1 cellular context compared by ENCODE assay signal in genomic region chr6:167235421-167236238, GRCh38.
TF ChIP-seq lines count a peak whose summit lies in the region.

No MANE protein-coding gene starts in this region.

TF ChIP-seq in H1, 55 proteins besides CTCF, POLR2A, EP300 and RAD21:
- TF ChIP-seq EZH2 (IDR thresholded peaks at IDR 0.05; ENCODE audit: low read depth, low read length, severe bottlenecking), result no peak
- no peak for TF ChIP-seq BCL11A (IDR thresholded peaks at IDR 0.05; ENCODE audit: low read depth in 2 of 2, low read length in 2 of 2)
- TF ChIP-seq HDAC2 (IDR thresholded peaks at IDR 0.05; ENCODE audit: borderline replicate concordance in 1 of 2, low read depth in 2 of 2, low read length in 2 of 2), result no peak
- no peak for TF ChIP-seq GABPA (IDR thresholded peaks at IDR 0.05; ENCODE audit: borderline replicate concordance, insufficient read depth, low read length)
- no peak for TF ChIP-seq CHD7 (IDR thresholded peaks at IDR 0.05; ENCODE audit: insufficient replicate concordance, low read length)
- TF ChIP-seq KDM5A (IDR thresholded peaks at IDR 0.05; ENCODE audit: low read length), result no peak
- TF ChIP-seq CEBPB (IDR thresholded peaks at IDR 0.05; ENCODE audit: low read depth, low read length), result no peak
- no peak for TF ChIP-seq SP1 (IDR thresholded peaks at IDR 0.05; ENCODE audit: low read depth, low read length)
- no peak for TF ChIP-seq TAF1 (IDR thresholded peaks at IDR 0.05; ENCODE audit: low read depth, low read length)
- TF ChIP-seq MAX (IDR thresholded peaks at IDR 0.05), result no peak
- no peak for TF ChIP-seq TCF12 (IDR thresholded peaks at IDR 0.05; ENCODE audit: low read depth, low read length)
- no peak for TF ChIP-seq SIN3A (conservative IDR thresholded peaks at IDR 0.05 in 1 of 2, IDR thresholded peaks at IDR 0.05 in 1 of 2; ENCODE audit: low read depth in 1 of 2, low read length in 2 of 2)
